17 cellular contexts compared by ENCODE assay signal in genomic region chr5:177098772-177099152, GRCh38. TPM values are rescaled to one million over a fixed set of nuclear protein-coding genes. Genes with fewer than 3 reads are reported as not detected.
DNase-seq lines count a peak whose midpoint lies in the region; ATAC-seq and TF ChIP-seq lines count a peak whose summit lies in the region.
"Had no signal": no experiment of that assay in that cellular context is flagged by ENCODE, and none has a peak within 500 bp of the region (broad histone marks: within the 10 kb centered on the region; RNA-seq: fewer than 3 reads in every experiment).

No MANE protein-coding gene starts in this region.

- no peaks in the 10 kb centered on the region for H3K79me2 ChIP-seq in osteoblast (ENCODE audit: insufficient read depth, low read length)

- H2AFZ ChIP-seq in osteoblast (ENCODE audit: low read length): peak overlapping the region; percentile 68

- H3K4me2 ChIP-seq in BLaER1: peak overlapping the region; percentile 83
- no peak overlapping the region for H3K4me2 ChIP-seq in osteoblast (ENCODE audit: insufficient read depth, low read length)

- TF ChIP-seq EP300 in tibial nerve (IDR thresholded peaks at IDR 0.05): no peak

- H3K27ac ChIP-seq in BLaER1 (peak overlapping the region; percentile 75), WERI-Rb-1 (peak overlapping the region; percentile 40), osteoblast (ENCODE audit: low read depth, low read length) (no peak overlapping the region), tibial nerve (peak overlapping the region in 2 of 4 donors; percentile 24 to 40)
- H3K27ac ChIP-seq: skin epidermis had no signal

- H3K36me3 ChIP-seq in BLaER1 (no peaks in the 10 kb centered on the region), WERI-Rb-1 (no peaks in the 10 kb centered on the region), osteoblast (ENCODE audit: insufficient read depth, low read length) (no peaks in the 10 kb centered on the region), tibial nerve (no peaks in the 10 kb centered on the region)

- H3K9ac ChIP-seq in BLaER1: peak overlapping the region; percentile 65

- no peaks in the 10 kb centered on the region for H3K9me3 ChIP-seq in BLaER1
- no peaks in the 10 kb centered on the region for H3K9me3 ChIP-seq in WERI-Rb-1 (ENCODE audit: severe bottlenecking)
- no peaks in the 10 kb centered on the region for H3K9me3 ChIP-seq in osteoblast (ENCODE audit: low read depth, low read length)
- no peaks in the 10 kb centered on the region for H3K9me3 ChIP-seq in tibial nerve

- WGBS in tibial nerve, 2 donors: 40 to 50% methylated on average over 5 of the region's 5 CpGs

- no peak for TF ChIP-seq POLR2A in tibial nerve (IDR thresholded peaks at IDR 0.05)

- TF ChIP-seq CTCF in WERI-Rb-1 (IDR thresholded peaks at IDR 0.05; ENCODE audit: low read depth, low read length) (no peak), osteoblast (IDR thresholded peaks at IDR 0.05; ENCODE audit: extremely low read depth, low read depth, low read length) (no peak), tibial nerve (IDR thresholded peaks at IDR 0.05) (no peak)

- DNase-seq in WERI-Rb-1 (no peak), iris pigment epithelial cell (ENCODE audit: low read depth) (peak; percentile 40), osteoblast (ENCODE audit: insufficient read length, low spot score, missing footprints) (peak; percentile 81), tibial nerve (ENCODE audit: low spot score in 2 of 2) (no peak), COLO668 (lab: John Stamatoyannopoulos, UW; ENCODE audit: unreplicated experiment) (no peak), kidney glomerular epithelial cell (lab: John Stamatoyannopoulos, UW) (no peak)
- DNase-seq: activated CD4-positive, alpha-beta T cell treated with anti-CD3 and anti-CD28 coated beads for 48 hours; activated CD8-positive, alpha-beta memory T cell treated with anti-CD3 and anti-CD28 coated beads, Interleukin-2, amount 50 U/mL, for 4 hours; activated gamma-delta T cell; DMS79; NCI-H1436; NCI-H2171 treated with DMSO at 0.1 percent for 48 hours; NCI-H748 treated with DMSO at 0.1 percent for 48 hours; occipital lobe had no signal

- H3K4me3 ChIP-seq in BLaER1 (no peak overlapping the region), WERI-Rb-1 (ENCODE audit: low read depth, low read length) (no peak overlapping the region), osteoblast (ENCODE audit: insufficient read depth, low read length) (no peak overlapping the region), tibial nerve (no peak overlapping the region)
- H3K4me3 ChIP-seq: skin epidermis had no signal

- peaks cover 9% of the 10 kb centered on the region; the same call in 1 of the 2 replicates for H3K27me3 ChIP-seq in BLaER1
- H3K27me3 ChIP-seq in WERI-Rb-1 (ENCODE audit: insufficient read depth, low read depth, severe bottlenecking): no peaks in the 10 kb centered on the region
- peaks cover 3% of the 10 kb centered on the region for H3K27me3 ChIP-seq in osteoblast (ENCODE audit: insufficient read depth, low read length)
- H3K27me3 ChIP-seq in tibial nerve: no peaks in the 10 kb centered on the region

- ATAC-seq in HG03565 (IDR thresholded peaks at IDR 0.05; ENCODE audit: unreplicated experiment): no peak

- H4K20me1 ChIP-seq in BLaER1: no peaks in the 10 kb centered on the region
- no peaks in the 10 kb centered on the region for H4K20me1 ChIP-seq in osteoblast (ENCODE audit: insufficient read depth, low read length)

- peaks cover 46% of the 10 kb centered on the region for H3K4me1 ChIP-seq in BLaER1
- H3K4me1 ChIP-seq in osteoblast (ENCODE audit: insufficient read depth, low read length): no peaks in the 10 kb centered on the region
- peaks cover 0 to 22% (median 7%) of the 10 kb centered on the region in 4 donors for H3K4me1 ChIP-seq in tibial nerve

RNA-seq across cellular contexts. Expression of gene FGFR4, which starts 12.0 kb away (rescaled TPM):
- total RNA-seq in osteoblast: 0.29 and 1.1 TPM in 2 replicates
- 10 to 100 TPM in 2 of 4 donors, 1 to 10 TPM in 2; 3.3 to 60.8 (median 12.1) TPM for total RNA-seq in tibial nerve

RNA-seq across cellular contexts. Expression of gene NSD1, which starts 34.8 kb away (rescaled TPM):
- 48.6 and 53.2 TPM in 2 replicates for total RNA-seq in osteoblast
- total RNA-seq in tibial nerve: 10 to 100 TPM; 36.6 to 51.3 (median 40.7) TPM

Comparison
In these comparisons a context has a peak if more than half of its experiments do, and no peak if none do; other contexts are left out.
1. DNase-seq: peak in iris pigment epithelial cell (single experiment) and osteoblast (single experiment); none in WERI-Rb-1 (single experiment), tibial nerve (0 of 2), COLO668 (single experiment) and kidney glomerular epithelial cell (single experiment).